In genomic region chr12:98198261-98198982, GRCh38 we compare ENCODE assay signal across 1 cellular context.
TF ChIP-seq lines count a peak whose summit lies in the region.

No MANE protein-coding gene starts in this region.

TF ChIP-seq in HCT116, 20 proteins besides CTCF, POLR2A, EP300 and RAD21 (continued from another document):
- TF ChIP-seq, protein P1, sequence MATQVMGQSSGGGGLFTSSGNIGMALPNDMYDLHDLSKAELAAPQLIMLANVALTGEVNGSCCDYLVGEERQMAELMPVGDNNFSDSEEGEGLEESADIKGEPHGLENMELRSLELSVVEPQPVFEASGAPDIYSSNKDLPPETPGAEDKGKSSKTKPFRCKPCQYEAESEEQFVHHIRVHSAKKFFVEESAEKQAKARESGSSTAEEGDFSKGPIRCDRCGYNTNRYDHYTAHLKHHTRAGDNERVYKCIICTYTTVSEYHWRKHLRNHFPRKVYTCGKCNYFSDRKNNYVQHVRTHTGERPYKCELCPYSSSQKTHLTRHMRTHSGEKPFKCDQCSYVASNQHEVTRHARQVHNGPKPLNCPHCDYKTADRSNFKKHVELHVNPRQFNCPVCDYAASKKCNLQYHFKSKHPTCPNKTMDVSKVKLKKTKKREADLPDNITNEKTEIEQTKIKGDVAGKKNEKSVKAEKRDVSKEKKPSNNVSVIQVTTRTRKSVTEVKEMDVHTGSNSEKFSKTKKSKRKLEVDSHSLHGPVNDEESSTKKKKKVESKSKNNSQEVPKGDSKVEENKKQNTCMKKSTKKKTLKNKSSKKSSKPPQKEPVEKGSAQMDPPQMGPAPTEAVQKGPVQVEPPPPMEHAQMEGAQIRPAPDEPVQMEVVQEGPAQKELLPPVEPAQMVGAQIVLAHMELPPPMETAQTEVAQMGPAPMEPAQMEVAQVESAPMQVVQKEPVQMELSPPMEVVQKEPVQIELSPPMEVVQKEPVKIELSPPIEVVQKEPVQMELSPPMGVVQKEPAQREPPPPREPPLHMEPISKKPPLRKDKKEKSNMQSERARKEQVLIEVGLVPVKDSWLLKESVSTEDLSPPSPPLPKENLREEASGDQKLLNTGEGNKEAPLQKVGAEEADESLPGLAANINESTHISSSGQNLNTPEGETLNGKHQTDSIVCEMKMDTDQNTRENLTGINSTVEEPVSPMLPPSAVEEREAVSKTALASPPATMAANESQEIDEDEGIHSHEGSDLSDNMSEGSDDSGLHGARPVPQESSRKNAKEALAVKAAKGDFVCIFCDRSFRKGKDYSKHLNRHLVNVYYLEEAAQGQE (IDR thresholded peaks at IDR 0.05; ENCODE audit: low read depth), result no peak
- TF ChIP-seq EGR1 (IDR thresholded peaks at IDR 0.05; ENCODE audit: low read depth) (no peak), CEBPB (IDR thresholded peaks at IDR 0.05; ENCODE audit: low read depth) (no peak), FOSL1 (IDR thresholded peaks at IDR 0.05; ENCODE audit: low read depth) (no peak), TCF7L2 (IDR thresholded peaks at IDR 0.05; ENCODE audit: borderline replicate concordance, extremely low read depth, insufficient read depth, insufficient read length) (no peak), POLR2AphosphoS5 (IDR thresholded peaks at IDR 0.05; ENCODE audit: low read depth, low read length) (no peak)
